ENCODE assay signal across 7 cellular contexts in the genomic region with DNA sequence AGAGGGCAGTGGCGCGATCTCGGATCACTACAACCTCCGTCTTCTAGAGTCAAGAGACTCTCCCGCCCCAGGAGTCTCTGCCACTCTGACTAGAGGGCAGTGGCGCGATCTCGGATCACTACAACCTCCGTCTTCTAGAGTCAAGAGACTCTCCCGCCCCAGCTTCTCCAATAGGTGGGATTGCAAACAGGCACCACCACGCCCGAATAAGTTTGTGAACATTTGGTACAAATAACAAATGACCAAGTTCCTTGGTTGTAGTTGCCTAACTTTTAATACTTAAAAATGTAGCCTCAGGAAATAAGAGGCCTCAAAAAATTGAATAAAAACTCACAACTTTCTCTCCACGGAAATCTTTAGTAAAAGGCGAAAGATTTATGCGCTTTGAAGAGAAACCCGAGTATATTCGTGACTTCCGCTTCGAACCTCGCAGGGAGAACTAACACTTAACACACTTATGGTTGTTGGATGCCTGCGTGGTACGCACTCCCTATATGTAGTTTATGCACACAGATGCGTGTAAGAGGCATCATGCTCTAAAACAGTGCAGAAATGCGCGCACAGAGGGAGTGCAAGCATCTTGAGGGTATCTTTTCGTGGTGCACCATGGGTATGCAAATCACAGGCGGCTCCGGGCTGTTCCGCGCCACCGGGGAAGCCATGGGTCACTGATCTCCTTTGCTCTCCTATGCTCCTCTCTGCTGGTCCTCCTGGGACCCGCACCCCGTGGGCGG.
DNase-seq lines count a peak whose midpoint lies in the region; ATAC-seq and FAIRE-seq lines count a peak whose summit lies in the region.

No MANE protein-coding gene starts in this region.

- H3K36me3 Mint-ChIP-seq in effector memory CD8-positive, alpha-beta T cell (ENCODE audit: insufficient read depth) = peaks cover 29% of the 10 kb centered on the region

- ATAC-seq in HG02938 (IDR thresholded peaks at IDR 0.05; ENCODE audit: unreplicated experiment) = peak; percentile 78
- ATAC-seq in effector memory CD8-positive, alpha-beta T cell (replicated peaks) = peak; percentile 80

- no peaks in the 10 kb centered on the region for H3K27me3 Mint-ChIP-seq in effector memory CD8-positive, alpha-beta T cell

- peak; percentile 98 for FAIRE-seq in GM18507 (lab: Jason Lieb, UNC)

- DNase-seq in GM18507 (ENCODE audit: extremely low spot score, insufficient read length, low read depth) (peak; percentile 78), NCI-H748 treated with DMSO at 0.1 percent for 48 hours (lab: John Stamatoyannopoulos, UW) (peak; percentile 53), medulla oblongata (ENCODE audit: extremely low spot score) (peak; percentile 87)
- peak; percentile 97 for DNase-seq in activated CD8-positive, alpha-beta memory T cell treated with anti-CD3 and anti-CD28 coated beads for 24 hours
- peak; percentile 78 to 89 (median 82) for DNase-seq in effector memory CD8-positive, alpha-beta T cell
- peak; percentile 56 for DNase-seq in stimulated activated CD8-positive, alpha-beta memory T cell treated with anti-CD3 and anti-CD28 coated beads, Interleukin-15, amount 100 ng/mL, for 1 hour (ENCODE audit: low read depth)

- peak overlapping the region; percentile 89 to 93 for H3K4me3 Mint-ChIP-seq in effector memory CD8-positive, alpha-beta T cell

- peaks cover 32 to 33% of the 10 kb centered on the region in 2 donors for H3K4me1 Mint-ChIP-seq in effector memory CD8-positive, alpha-beta T cell (ENCODE audit: low read depth in 2 of 2)

- no peaks in the 10 kb centered on the region for H3K9me3 Mint-ChIP-seq in effector memory CD8-positive, alpha-beta T cell

- peak overlapping the region; percentile 100 for H3K27ac Mint-ChIP-seq in effector memory CD8-positive, alpha-beta T cell

Comparison
In these comparisons a context has a peak if more than half of its experiments do, and no peak if none do; other contexts are left out.
1. Peak in every context shown above with its lines: DNase-seq and ATAC-seq.